Comparison of ENCODE assay signal across 8 cellular contexts in the genomic region with DNA sequence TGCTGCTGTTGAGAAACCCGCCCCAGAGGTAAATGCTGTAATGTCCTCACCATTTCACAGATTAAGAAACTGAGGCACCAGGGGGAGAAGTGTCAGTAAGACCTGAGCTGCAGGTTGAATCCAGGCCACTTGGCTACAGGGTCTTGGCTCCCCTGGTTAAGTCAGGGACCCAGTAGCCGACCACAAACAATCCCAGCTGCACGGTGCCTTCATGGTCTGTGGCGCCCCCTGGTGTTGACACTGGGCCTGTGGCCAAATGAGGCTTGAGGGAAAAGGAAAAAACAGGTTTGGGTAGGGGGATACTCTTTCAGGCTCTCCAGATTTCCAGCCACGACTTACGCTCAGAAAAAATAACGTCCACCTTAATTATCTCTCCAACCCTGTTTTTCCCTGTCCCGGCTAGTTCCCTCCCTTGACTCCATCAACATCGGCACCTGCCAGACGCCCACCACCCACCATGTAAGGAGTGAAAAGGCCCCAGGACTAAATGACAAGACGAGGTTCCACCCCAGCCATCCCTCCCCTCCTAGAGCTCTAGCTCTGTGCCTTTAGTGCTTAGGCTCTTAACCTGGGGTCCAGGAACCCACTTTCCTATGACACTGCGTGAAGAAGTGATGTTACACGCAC. TPM values are rescaled to one million over a fixed set of nuclear protein-coding genes. Genes with fewer than 3 reads are reported as not detected.
DNase-seq lines count a peak whose midpoint lies in the region; ATAC-seq and TF ChIP-seq lines count a peak whose summit lies in the region.

No MANE protein-coding gene starts in this region.

- no peak overlapping the region for H3K27ac ChIP-seq in 22Rv1
- H3K27ac ChIP-seq in mesendoderm (ENCODE audit: low read depth, low read length) = no peak overlapping the region

- no peaks in the 10 kb centered on the region for H3K4me1 ChIP-seq in mesendoderm (ENCODE audit: control insufficient read depth, low read depth, low read length)

- no peak for ATAC-seq in HG02970 (IDR thresholded peaks at IDR 0.05; ENCODE audit: low FRiP score, unreplicated experiment)

- H3K4me3 ChIP-seq in mesendoderm (ENCODE audit: low read length) = no peak overlapping the region

- H3K27me3 ChIP-seq in mesendoderm (ENCODE audit: insufficient read depth, low read length, poor library complexity) = no peaks in the 10 kb centered on the region

- no peaks in the 10 kb centered on the region for H3K79me1 ChIP-seq in mesendoderm (ENCODE audit: low read length)

- no peaks in the 10 kb centered on the region for H3K9me3 Mint-ChIP-seq in chondrocyte (ENCODE audit: low read depth)

- H3K36me3 Mint-ChIP-seq in chondrocyte (ENCODE audit: low read depth) = peaks cover 11% of the 10 kb centered on the region

- peaks cover 10% of the 10 kb centered on the region for H3K27me3 Mint-ChIP-seq in chondrocyte (ENCODE audit: low read depth)

- WGBS in mesendoderm (ENCODE audit: extremely low coverage, insufficient coverage, low lambda C conversion rate) = no CpG with 5 or more reads among the region's 13 CpGs

- no peak overlapping the region for H2BK15ac ChIP-seq in mesendoderm (replicated peaks; ENCODE audit: low read depth)

- no peak overlapping the region for H3K4ac ChIP-seq in mesendoderm (ENCODE audit: low read depth, low read length)

- no peaks in the 10 kb centered on the region for H3K79me2 ChIP-seq in mesendoderm (ENCODE audit: control insufficient read depth, insufficient read depth, low read length)

- TF ChIP-seq CTCF in 22Rv1 (IDR thresholded peaks at IDR 0.05) = peak; percentile 66
- TF ChIP-seq CTCF in GM10266 (IDR thresholded peaks at IDR 0.05; ENCODE audit: control insufficient read depth, insufficient read depth, low read depth, missing control alignments) = peak; percentile 57
- peak; percentile 92 for TF ChIP-seq CTCF in chondrocyte (IDR thresholded peaks at IDR 0.05)

- no peak overlapping the region for H2BK5ac ChIP-seq in mesendoderm (ENCODE audit: low read length)

- no peak overlapping the region for H2BK120ac ChIP-seq in mesendoderm (ENCODE audit: low read depth, low read length)

- no peak overlapping the region for H3K56ac ChIP-seq in mesendoderm (ENCODE audit: low read length)

- DNase-seq in GM10266 (ENCODE audit: extremely low spot score) (peak; percentile 47), SK-MEL-5 (ENCODE audit: low read depth, low spot score) (peak; percentile 29), chondrocyte (ENCODE audit: low spot score) (no peak), mesendoderm (peak; percentile 47), occipital lobe (lab: John Stamatoyannopoulos, UW) (no peak), hippocampal formation (lab: John Stamatoyannopoulos, UW) (no peak)

- H3K36me3 ChIP-seq in mesendoderm (ENCODE audit: control insufficient read depth, insufficient read depth, low read length) = no peaks in the 10 kb centered on the region

- no peaks in the 10 kb centered on the region for H3K4me1 Mint-ChIP-seq in chondrocyte (ENCODE audit: low read depth)

- no peak overlapping the region for H2AK5ac ChIP-seq in mesendoderm (ENCODE audit: low read length)

- in situ Hi-C loops in SK-MEL-5 (cut with HindIII; ENCODE audit: low pct_unique_long_range_greater_than_20kb, low sequenced_read_pairs) = no loop called here

- H3K4me2 ChIP-seq in mesendoderm (ENCODE audit: low read length) = no peak overlapping the region

- no peak overlapping the region for H3K4me3 Mint-ChIP-seq in chondrocyte (ENCODE audit: unreplicated experiment)

- H3K18ac ChIP-seq in mesendoderm (ENCODE audit: low read length) = no peak overlapping the region

- no peak overlapping the region for H4K8ac ChIP-seq in mesendoderm (ENCODE audit: low read depth, low read length)

- no peak overlapping the region for H3K27ac Mint-ChIP-seq in chondrocyte (ENCODE audit: unreplicated experiment)

- no peak overlapping the region for H3K9ac ChIP-seq in mesendoderm (ENCODE audit: low read length)

- H4K5ac ChIP-seq in mesendoderm (ENCODE audit: low read length) = no peak overlapping the region

- no peak overlapping the region for H3K23ac ChIP-seq in mesendoderm (ENCODE audit: low read length)

RNA-seq across cellular contexts. Expression of gene POLR1H, which starts 47.7 kb away (rescaled TPM):
- 27.9 and 32.4 TPM in 2 replicates for total RNA-seq in SK-MEL-5 (2014; rRNA removed; shearing (Covaris generic))
- polyA plus RNA-seq in SK-MEL-5 (2015; cell fraction: cytosol; rRNA removed) = 18.0 and 26.4 TPM in 2 replicates
- polyA plus RNA-seq in SK-MEL-5 (2015; cell fraction: nucleus; rRNA removed) = 30.2 and 36.8 TPM in 2 replicates
- 15.2 to 18.2 TPM (median 15.5 TPM) in 3 replicates for total RNA-seq in chondrocyte
- 69.5 TPM for polyA plus RNA-seq in mesendoderm (2013, experiment 1 of 2)
- polyA plus RNA-seq in mesendoderm (2013, experiment 2 of 2) = 68.9 TPM
- 13.9 TPM for total RNA-seq in occipital lobe

RNA-seq across cellular contexts. Expression of gene PPP1R11, which starts 53.6 kb away (rescaled TPM):
- total RNA-seq in SK-MEL-5 (2014; rRNA removed; shearing (Covaris generic)) = 51.5 and 51.6 TPM in 2 replicates
- polyA plus RNA-seq in SK-MEL-5 (2015; cell fraction: cytosol; rRNA removed) = 51.6 and 54.2 TPM in 2 replicates
- 38.6 and 45.1 TPM in 2 replicates for polyA plus RNA-seq in SK-MEL-5 (2015; cell fraction: nucleus; rRNA removed)
- total RNA-seq in chondrocyte (45.0 to 49.7 TPM (median 47.1 TPM) in 3 replicates), occipital lobe (15.8 TPM)
- polyA plus RNA-seq in mesendoderm (2013, experiment 1 of 2) = 35.2 TPM
- 33.4 TPM for polyA plus RNA-seq in mesendoderm (2013, experiment 2 of 2)

Comparison
In these comparisons a context has a peak if more than half of its experiments do, and no peak if none do; other contexts are left out.
1. DNase-seq: peak in GM10266 (single experiment), SK-MEL-5 (single experiment) and mesendoderm (single experiment); none in chondrocyte (single experiment), occipital lobe (single experiment) and hippocampal formation (0 of 2).
2. Peak in every context shown above with its lines, with median percentiles within 50 percentile points of each other: CTCF ChIP-seq.